Comparison of ENCODE assay signal across 14 cellular contexts in genomic region chr4:179465131-179465797, GRCh38.
DNase-seq lines count a peak whose midpoint lies in the region; ATAC-seq and TF ChIP-seq lines count a peak whose summit lies in the region.
"Had no signal": no experiment of that assay in that cellular context is flagged by ENCODE, and none has a peak within 500 bp of the region (broad histone marks: within the 10 kb centered on the region; RNA-seq: fewer than 3 reads in every experiment).

No MANE protein-coding gene starts in this region.

- H3K9me3 ChIP-seq in BLaER1 treated with 17β-estradiol and CSF1 and Interleukin-3, amounts not matched to agents 10 nM and 100 nM (replicated peaks in 1 of 11): peaks cover 0 to 4% (median 0%) of the 10 kb centered on the region in 11 experiments; a peak in 5 of 22 replicates
- H3K9me3 ChIP-seq in IMR-90 (ENCODE audit: control insufficient read depth, insufficient read depth, low read length): no peaks in the 10 kb centered on the region

- H2AFZ ChIP-seq in IMR-90 (replicated peaks; ENCODE audit: low read length, poor library complexity): no peak overlapping the region

- TF ChIP-seq RAD21 in IMR-90 (IDR thresholded peaks at IDR 0.05; ENCODE audit: low read length): no peak

- H2AK9ac ChIP-seq in IMR-90 (replicated peaks; ENCODE audit: low read depth, low read length, poor library complexity): no peak overlapping the region

- no peaks in the 10 kb centered on the region for H3K36me3 Mint-ChIP-seq in activated T-cell treated with anti-CD3 and anti-CD28 coated beads, Interleukin-2, amount 50 U/mL, for 4 hours (ENCODE audit: insufficient read depth)
- H3K36me3 Mint-ChIP-seq in activated naive CD8-positive, alpha-beta T cell treated with anti-CD3 and anti-CD28 coated beads, Interleukin-2, amount 50 U/mL, for 24 hours (ENCODE audit: low read depth): no peaks in the 10 kb centered on the region
- H3K36me3 Mint-ChIP-seq: activated naive CD8-positive, alpha-beta T cell treated with anti-CD3 and anti-CD28 coated beads for 36 hours had no signal

- no peak overlapping the region for H3K27ac Mint-ChIP-seq in activated naive CD8-positive, alpha-beta T cell treated with anti-CD3 and anti-CD28 coated beads, Interleukin-2, amount 50 U/mL, for 24 hours
- H3K27ac Mint-ChIP-seq: activated CD4-positive, alpha-beta memory T cell treated with anti-CD3 and anti-CD28 coated beads, Interleukin-2, amount 10 ng/mL, durations not matched to agents 7 days and 5 days; activated naive CD8-positive, alpha-beta T cell treated with anti-CD3 and anti-CD28 coated beads for 36 hours; effector memory CD8-positive, alpha-beta T cell had no signal

- no peaks in the 10 kb centered on the region for H4K20me1 ChIP-seq in BLaER1 treated with 17β-estradiol and CSF1 and Interleukin-3, amounts not matched to agents 10 nM and 100 nM
- H4K20me1 ChIP-seq in IMR-90 (ENCODE audit: insufficient read depth, low read length): no peaks in the 10 kb centered on the region

- BruUV-seq in IMR-90 (replicated peaks; lab: Mats Ljungman, UMichigan): no TSS peak

- no peak overlapping the region for H2BK20ac ChIP-seq in IMR-90 (ENCODE audit: low read depth, low read length)

- H3K56ac ChIP-seq in IMR-90 (ENCODE audit: extremely low read depth, insufficient read depth, low read length): no peak overlapping the region

- peaks cover 0 to 13% (median 7%) of the 10 kb centered on the region in 10 experiments; a peak in 11 of 20 replicates for H3K4me1 ChIP-seq in BLaER1 treated with 17β-estradiol and CSF1 and Interleukin-3, amounts not matched to agents 10 nM and 100 nM
- no peaks in the 10 kb centered on the region for H3K4me1 ChIP-seq in IMR-90 (ENCODE audit: control insufficient read depth, insufficient read depth, low read length)

- peak overlapping the region in 7 of 11 experiments; percentile 11 to 52 (median 29); a peak in 8 of 22 replicates for H3K27ac ChIP-seq in BLaER1 treated with 17β-estradiol and CSF1 and Interleukin-3, amounts not matched to agents 10 nM and 100 nM
- no peak overlapping the region for H3K27ac ChIP-seq in IMR-90 (ENCODE audit: insufficient read depth, low read length)

- no peak overlapping the region for H3K14ac ChIP-seq in IMR-90 (replicated peaks; ENCODE audit: low read depth, low read length)

- no peaks in the 10 kb centered on the region for H3K27me3 ChIP-seq in BLaER1 treated with 17β-estradiol and CSF1 and Interleukin-3, amounts not matched to agents 10 nM and 100 nM
- no peaks in the 10 kb centered on the region for H3K27me3 ChIP-seq in IMR-90 (ENCODE audit: control insufficient read depth, insufficient read depth, low read length)

- POLR2A ChIA-PET in IMR-90 (lab: Charles Lee; ENCODE audit: unreplicated experiment): no interaction called here

- H2AK5ac ChIP-seq in IMR-90 (ENCODE audit: low read depth, low read length): no peak overlapping the region

- no peak overlapping the region for H2BK5ac ChIP-seq in IMR-90 (ENCODE audit: low read depth, low read length, poor library complexity, severe bottlenecking)

- no peaks in the 10 kb centered on the region for H3K79me1 ChIP-seq in IMR-90 (ENCODE audit: low read depth in 1 of 2, low read length in 2 of 2)

- H3K9me1 ChIP-seq in IMR-90 (ENCODE audit: insufficient read depth, low read length): no peaks in the 10 kb centered on the region

- peaks cover 12% of the 10 kb centered on the region for H3K9me3 Mint-ChIP-seq in activated T-cell treated with anti-CD3 and anti-CD28 coated beads, Interleukin-2, amount 50 U/mL, for 4 hours
- H3K9me3 Mint-ChIP-seq in activated naive CD8-positive, alpha-beta T cell treated with anti-CD3 and anti-CD28 coated beads, Interleukin-2, amount 50 U/mL, for 24 hours: peaks cover 9% of the 10 kb centered on the region
- H3K9me3 Mint-ChIP-seq: activated CD4-positive, alpha-beta memory T cell treated with anti-CD3 and anti-CD28 coated beads, Interleukin-2, amount 10 ng/mL, durations not matched to agents 7 days and 5 days had no signal

- CTCF ChIA-PET in IMR-90 (lab: Yijun Ruan, JAX): no interaction called here

- H3K4ac ChIP-seq in IMR-90 (ENCODE audit: low read depth, low read length): no peak overlapping the region

- no peaks in the 10 kb centered on the region for H3K36me3 ChIP-seq in BLaER1 treated with 17β-estradiol and CSF1 and Interleukin-3, amounts not matched to agents 10 nM and 100 nM
- H3K36me3 ChIP-seq in IMR-90 (ENCODE audit: control insufficient read depth, insufficient read depth, low read length): no peaks in the 10 kb centered on the region

- H4K8ac ChIP-seq in IMR-90 (ENCODE audit: low read depth in 2 of 2, low read length in 2 of 2): no peak overlapping the region

- in situ Hi-C loops in IMR-90 (cut with MboI; ENCODE audit: low sequenced_read_pairs): no loop called here

- no peak overlapping the region for H4K91ac ChIP-seq in IMR-90 (ENCODE audit: insufficient read depth, low read depth, low read length)

- no peak overlapping the region for H3K4me3 Mint-ChIP-seq in activated T-cell treated with anti-CD3 and anti-CD28 coated beads, Interleukin-2, amount 50 U/mL, for 4 hours
- H3K4me3 Mint-ChIP-seq in activated naive CD8-positive, alpha-beta T cell treated with anti-CD3 and anti-CD28 coated beads, Interleukin-2, amount 50 U/mL, for 24 hours: no peak overlapping the region
- H3K4me3 Mint-ChIP-seq: activated CD4-positive, alpha-beta memory T cell treated with anti-CD3 and anti-CD28 coated beads, Interleukin-2, amount 10 ng/mL, durations not matched to agents 7 days and 5 days; activated naive CD8-positive, alpha-beta T cell treated with anti-CD3 and anti-CD28 coated beads for 36 hours; effector memory CD8-positive, alpha-beta T cell had no signal

- no peak overlapping the region for H3K4me3 ChIP-seq in BLaER1 treated with 17β-estradiol and CSF1 and Interleukin-3, amounts not matched to agents 10 nM and 100 nM
- H3K4me3 ChIP-seq in IMR-90 (ENCODE audit: insufficient read depth, low read depth, low read length): no peak overlapping the region

- no peaks in the 10 kb centered on the region for H3K4me1 Mint-ChIP-seq in activated T-cell treated with anti-CD3 and anti-CD28 coated beads, Interleukin-2, amount 50 U/mL, for 4 hours (ENCODE audit: low read depth)
- no peaks in the 10 kb centered on the region for H3K4me1 Mint-ChIP-seq in activated naive CD8-positive, alpha-beta T cell treated with anti-CD3 and anti-CD28 coated beads, Interleukin-2, amount 50 U/mL, for 24 hours
- H3K4me1 Mint-ChIP-seq: activated CD4-positive, alpha-beta memory T cell treated with anti-CD3 and anti-CD28 coated beads, Interleukin-2, amount 10 ng/mL, durations not matched to agents 7 days and 5 days; activated naive CD8-positive, alpha-beta T cell treated with anti-CD3 and anti-CD28 coated beads for 36 hours had no signal

- TF ChIP-seq POLR2A in IMR-90 (IDR thresholded peaks at IDR 0.05; ENCODE audit: low read depth, low read length): no peak

- no CpG with 5 or more reads among the region's 8 CpGs for WGBS in IMR-90 (ENCODE audit: extremely low coverage in 2 of 2, insufficient read length in 1 of 2), 2 experiments

- H4K5ac ChIP-seq in IMR-90 (ENCODE audit: low read depth, low read length): no peak overlapping the region

- no peak overlapping the region for H3K9ac ChIP-seq in BLaER1 treated with 17β-estradiol and CSF1 and Interleukin-3, amounts not matched to agents 10 nM and 100 nM
- H3K9ac ChIP-seq in IMR-90 (ENCODE audit: low read depth, low read length): no peak overlapping the region

- H3K4me2 ChIP-seq in BLaER1 treated with 17β-estradiol and CSF1 and Interleukin-3, amounts not matched to agents 10 nM and 100 nM: peak overlapping the region in 8 of 11 experiments; percentile 11 to 50 (median 36); a peak in 13 of 22 replicates
- H3K4me2 ChIP-seq in IMR-90 (ENCODE audit: low read depth, low read length): no peak overlapping the region

- no peaks in the 10 kb centered on the region for H3K27me3 Mint-ChIP-seq in activated T-cell treated with anti-CD3 and anti-CD28 coated beads, Interleukin-2, amount 50 U/mL, for 4 hours (ENCODE audit: low read depth)
- no peaks in the 10 kb centered on the region for H3K27me3 Mint-ChIP-seq in activated naive CD8-positive, alpha-beta T cell treated with anti-CD3 and anti-CD28 coated beads, Interleukin-2, amount 50 U/mL, for 24 hours
- H3K27me3 Mint-ChIP-seq: activated CD4-positive, alpha-beta memory T cell treated with anti-CD3 and anti-CD28 coated beads, Interleukin-2, amount 10 ng/mL, durations not matched to agents 7 days and 5 days; activated naive CD8-positive, alpha-beta T cell treated with anti-CD3 and anti-CD28 coated beads for 36 hours; effector memory CD8-positive, alpha-beta T cell had no signal

- TF ChIP-seq CTCF in IMR-90 (conservative IDR thresholded peaks at IDR 0.05; ENCODE audit: low read depth, low read length): no peak

- dilution Hi-C loops in IMR-90 (cut with HindIII; ENCODE audit: low sequenced_read_pairs, unreplicated experiment): no loop called here

- no peak for ATAC-seq in IMR-90 (ENCODE audit: low read depth)
- ATAC-seq in activated T-cell treated with anti-CD3 and anti-CD28 coated beads, Interleukin-2, amount 50 U/mL, for 4 hours: no peak
- ATAC-seq in activated naive CD8-positive, alpha-beta T cell treated with anti-CD3 and anti-CD28 coated beads, Interleukin-2, amount 50 U/mL, for 24 hours: no peak
- no peak for ATAC-seq in GM18907 (IDR thresholded peaks at IDR 0.05; ENCODE audit: unreplicated experiment)
- ATAC-seq: effector memory CD8-positive, alpha-beta T cell; sciatic nerve had no signal

- no peak overlapping the region for H2BK15ac ChIP-seq in IMR-90 (ENCODE audit: low read depth, low read length)

- H3K18ac ChIP-seq in IMR-90 (ENCODE audit: low read depth, low read length): no peak overlapping the region

- intact Hi-C loops in IMR-90 (cut with micrococcal nuclease): no loop called here

- H2BK120ac ChIP-seq in IMR-90 (ENCODE audit: low read depth, low read length): no peak overlapping the region

- DNase-seq in IMR-90: peak; percentile 34
- peak; percentile 58 for DNase-seq in RPMI8226
- peak; percentile 86 for DNase-seq in iPS DF 19.7 (ENCODE audit: low read depth, low spot score)
- DNase-seq in OCI-M2 (lab: John Stamatoyannopoulos, UW; ENCODE audit: unreplicated experiment): no peak
- DNase-seq in activated T-cell treated with anti-CD3 and anti-CD28 coated beads, Interleukin-2, amount 50 U/mL, for 4 hours: no peak
- no peak for DNase-seq in activated naive CD8-positive, alpha-beta T cell treated with anti-CD3 and anti-CD28 coated beads, Interleukin-2, amount 50 U/mL, for 24 hours
- DNase-seq: activated CD4-positive, alpha-beta memory T cell treated with anti-CD3 and anti-CD28 coated beads, Interleukin-2, amount 10 ng/mL, durations not matched to agents 7 days and 5 days; activated naive CD8-positive, alpha-beta T cell treated with anti-CD3 and anti-CD28 coated beads for 36 hours; effector memory CD8-positive, alpha-beta T cell; NCI-H2171 treated with DMSO at 0.1 percent for 48 hours; SW 1271 had no signal

- H3K23ac ChIP-seq in IMR-90 (ENCODE audit: low read depth, low read length): no peak overlapping the region

TF ChIP-seq in IMR-90, 13 proteins besides CTCF, POLR2A, EP300 and RAD21 (continues in another document):
- TF ChIP-seq SMC3 (IDR thresholded peaks at IDR 0.05; ENCODE audit: low read depth, low read length) (no peak), BHLHE40 (IDR thresholded peaks at IDR 0.05; ENCODE audit: low read depth, low read length) (no peak), MAFK (IDR thresholded peaks at IDR 0.05; ENCODE audit: low read depth, low read length) (peak; percentile 75), CEBPB (IDR thresholded peaks at IDR 0.05; ENCODE audit: low read depth, low read length) (no peak)

Comparison
In these comparisons a context has a peak if more than half of its experiments do, and no peak if none do; other contexts are left out.
1. DNase-seq: peak in IMR-90 (single experiment), RPMI8226 (single experiment) and iPS DF 19.7 (single experiment); none in OCI-M2 (single experiment), activated T-cell treated with anti-CD3 and anti-CD28 coated beads, Interleukin-2, amount 50 U/mL, for 4 hours (single experiment) and activated naive CD8-positive, alpha-beta T cell treated with anti-CD3 and anti-CD28 coated beads, Interleukin-2, amount 50 U/mL, for 24 hours (single experiment).